Comparison of ENCODE assay signal across 8 cellular contexts in the genomic region with DNA sequence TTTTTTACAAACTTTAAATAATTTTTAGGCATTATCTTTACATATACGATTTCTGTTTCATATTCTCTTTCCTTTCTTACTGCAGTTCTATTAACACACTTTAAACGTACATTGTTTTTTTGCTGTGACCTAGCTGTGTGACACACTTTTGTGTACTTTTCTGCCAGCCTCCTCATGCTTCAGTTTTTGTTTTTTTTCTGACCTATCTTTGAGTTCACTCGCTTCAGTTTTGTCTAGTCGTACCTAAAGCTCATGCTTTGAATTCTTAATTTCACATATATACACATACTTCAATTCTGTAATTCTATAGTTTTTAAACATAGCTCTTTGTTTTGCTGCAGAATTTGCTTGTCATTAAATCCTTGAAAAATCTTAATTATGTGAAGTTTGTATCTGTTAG.
DNase-seq lines count a peak whose midpoint lies in the region; ATAC-seq and TF ChIP-seq lines count a peak whose summit lies in the region.

No MANE protein-coding gene starts in this region.

- intact Hi-C loops in activated T-helper 2 cell treated with anti-CD3 and anti-CD28 coated beads, Interferon-gamma antibody, Interleukin-2, Interleukin-4, amounts not matched to agents 10 μg/mL and 5 μg/mL and 100 μg/mL, durations not matched to agents 14 hours and 24 hours and 36 hours (cut with micrococcal nuclease) = loop anchor here (1.0 to 10.0 kb wide), 3 partner anchors 52 to 168 kb away; no protein-coding TSS in a partner anchor
- intact Hi-C loops in left lung (cut with DNase I) = no loop called here

- no peak for TF ChIP-seq CTCF in left lung (IDR thresholded peaks at IDR 0.05)

- H3K9ac ChIP-seq in stomach smooth muscle (ENCODE audit: low read length in 2 of 2) = peak overlapping the region in 1 of 2 donors; percentile 33

- H3K9me3 ChIP-seq in left lung (no peaks in the 10 kb centered on the region), stomach smooth muscle (ENCODE audit: control insufficient read depth in 2 of 2, low read length in 2 of 2) (no peaks in the 10 kb centered on the region)

- no peaks in the 10 kb centered on the region for H3K27me3 ChIP-seq in left lung
- H3K27me3 ChIP-seq in stomach smooth muscle (ENCODE audit: control insufficient read depth in 1 of 2, insufficient read depth in 2 of 2, low read length in 2 of 2) = no peaks in the 10 kb centered on the region

- peak; percentile 59 for ATAC-seq in left lung

- no peaks in the 10 kb centered on the region for H3K27me3 Mint-ChIP-seq in activated T-cell treated with anti-CD3 and anti-CD28 coated beads, Interleukin-2, amount 50 U/mL, for 24 hours
- no peaks in the 10 kb centered on the region for H3K27me3 Mint-ChIP-seq in activated T-helper 2 cell treated with anti-CD3 and anti-CD28 coated beads, Interferon-gamma antibody, Interleukin-2, Interleukin-4, amounts not matched to agents 10 μg/mL and 5 μg/mL and 100 μg/mL, durations not matched to agents 14 hours and 24 hours and 36 hours (ENCODE audit: low read depth)

- H3K4me1 Mint-ChIP-seq in activated T-cell treated with anti-CD3 and anti-CD28 coated beads, Interleukin-2, amount 50 U/mL, for 24 hours (ENCODE audit: low read depth) = peaks cover 44% of the 10 kb centered on the region
- H3K4me1 Mint-ChIP-seq in activated T-helper 2 cell treated with anti-CD3 and anti-CD28 coated beads, Interferon-gamma antibody, Interleukin-2, Interleukin-4, amounts not matched to agents 10 μg/mL and 5 μg/mL and 100 μg/mL, durations not matched to agents 14 hours and 24 hours and 36 hours (ENCODE audit: low read depth) = peaks cover 40% of the 10 kb centered on the region

- peak overlapping the region; percentile 70 for H3K4me3 Mint-ChIP-seq in activated T-cell treated with anti-CD3 and anti-CD28 coated beads, Interleukin-2, amount 50 U/mL, for 24 hours
- H3K4me3 Mint-ChIP-seq in activated T-helper 2 cell treated with anti-CD3 and anti-CD28 coated beads, Interferon-gamma antibody, Interleukin-2, Interleukin-4, amounts not matched to agents 10 μg/mL and 5 μg/mL and 100 μg/mL, durations not matched to agents 14 hours and 24 hours and 36 hours (ENCODE audit: low read depth) = peak overlapping the region; percentile 68

- H3K27ac ChIP-seq in left lung = peak overlapping the region; percentile 70 to 84
- H3K27ac ChIP-seq in stomach smooth muscle (ENCODE audit: low read length) = peak overlapping the region; percentile 4

- H3K36me3 ChIP-seq in left lung = no peaks in the 10 kb centered on the region
- peaks cover 0 to 2% of the 10 kb centered on the region in 2 donors for H3K36me3 ChIP-seq in stomach smooth muscle (ENCODE audit: control insufficient read depth in 2 of 2, insufficient read depth in 2 of 2, low read length in 2 of 2)

- peaks cover 58% of the 10 kb centered on the region for H3K36me3 Mint-ChIP-seq in activated T-cell treated with anti-CD3 and anti-CD28 coated beads, Interleukin-2, amount 50 U/mL, for 24 hours (ENCODE audit: low read depth)
- H3K36me3 Mint-ChIP-seq in activated T-helper 2 cell treated with anti-CD3 and anti-CD28 coated beads, Interferon-gamma antibody, Interleukin-2, Interleukin-4, amounts not matched to agents 10 μg/mL and 5 μg/mL and 100 μg/mL, durations not matched to agents 14 hours and 24 hours and 36 hours (ENCODE audit: low read depth) = peaks cover 44% of the 10 kb centered on the region

- H3K4me3 ChIP-seq in left lung = no peak overlapping the region
- H3K4me3 ChIP-seq in stomach smooth muscle (ENCODE audit: low read length in 2 of 2) = peak overlapping the region; percentile 23 to 35

- no peak for DNase-seq in activated T-cell treated with anti-CD3 and anti-CD28 coated beads, Interleukin-2, amount 50 U/mL, for 24 hours
- DNase-seq in activated T-cell treated with anti-CD3 and anti-CD28 coated beads for 4 hours = no peak
- DNase-seq in activated T-helper 2 cell treated with anti-CD3 and anti-CD28 coated beads, Interferon-gamma antibody, Interleukin-2, Interleukin-4, amounts not matched to agents 10 μg/mL and 5 μg/mL and 100 μg/mL, durations not matched to agents 14 hours and 24 hours and 36 hours (ENCODE audit: low spot score) = no peak
- DNase-seq in left lung = no peak
- DNase-seq in Kasumi-1 (lab: John Stamatoyannopoulos, UW) = no peak
- DNase-seq in cortex of kidney (lab: John Stamatoyannopoulos, UW) = no peak
- DNase-seq in ureter (ENCODE audit: low spot score) = no peak

- no peaks in the 10 kb centered on the region for H3K9me3 Mint-ChIP-seq in activated T-cell treated with anti-CD3 and anti-CD28 coated beads, Interleukin-2, amount 50 U/mL, for 24 hours
- no peaks in the 10 kb centered on the region for H3K9me3 Mint-ChIP-seq in activated T-helper 2 cell treated with anti-CD3 and anti-CD28 coated beads, Interferon-gamma antibody, Interleukin-2, Interleukin-4, amounts not matched to agents 10 μg/mL and 5 μg/mL and 100 μg/mL, durations not matched to agents 14 hours and 24 hours and 36 hours

- H3K4me1 ChIP-seq in left lung = peaks cover 3 to 20% of the 10 kb centered on the region in 2 donors
- peaks cover 3% of the 10 kb centered on the region for H3K4me1 ChIP-seq in stomach smooth muscle (ENCODE audit: control insufficient read depth, insufficient read depth, low read length)

- H3K27ac Mint-ChIP-seq in activated T-cell treated with anti-CD3 and anti-CD28 coated beads, Interleukin-2, amount 50 U/mL, for 24 hours = peak overlapping the region; percentile 90
- H3K27ac Mint-ChIP-seq in activated T-helper 2 cell treated with anti-CD3 and anti-CD28 coated beads, Interferon-gamma antibody, Interleukin-2, Interleukin-4, amounts not matched to agents 10 μg/mL and 5 μg/mL and 100 μg/mL, durations not matched to agents 14 hours and 24 hours and 36 hours = peak overlapping the region; percentile 61

Comparison
In these comparisons a context has a peak if more than half of its experiments do, and no peak if none do; other contexts are left out.
1. H3K4me3 ChIP-seq: peak in stomach smooth muscle (2 of 2); none in left lung (0 of 2).